Comparison of ENCODE assay signal across 11 cellular contexts in genomic region chrX:130770615-130771014, GRCh38.
DNase-seq lines count a peak whose midpoint lies in the region; ATAC-seq and TF ChIP-seq lines count a peak whose summit lies in the region.
"Had no signal": no experiment of that assay in that cellular context is flagged by ENCODE, and none has a peak within 500 bp of the region (broad histone marks: within the 10 kb centered on the region; RNA-seq: fewer than 3 reads in every experiment).

No MANE protein-coding gene starts in this region.

- H3K9ac ChIP-seq in GM23248: peak overlapping the region; percentile 31; the same call in 1 of the 2 replicates
- H3K9ac ChIP-seq in PC-3 (ENCODE audit: low read length): peak overlapping the region; percentile 67

- H2AFZ ChIP-seq in GM23248 (no peak overlapping the region), PC-3 (ENCODE audit: low read length) (no peak overlapping the region)

- no peaks in the 10 kb centered on the region for H3K9me2 ChIP-seq in GM23248 (ENCODE audit: insufficient read depth)
- H3K9me2 ChIP-seq in PC-3 (replicated peaks; ENCODE audit: low read length): no peaks in the 10 kb centered on the region

- ATAC-seq in PC-3 (peak; percentile 55), psoas muscle (peak; percentile 24 to 55 (median 41)), upper lobe of right lung (no peak)
- no peak for ATAC-seq in naive thymus-derived CD4-positive, alpha-beta T cell

- H3K27ac Mint-ChIP-seq in naive thymus-derived CD4-positive, alpha-beta T cell: no peak overlapping the region
- H3K27ac Mint-ChIP-seq: T-helper 2 cell treated with Interferon-gamma antibody and Interleukin-4, amounts not matched to agents 5 μg/mL and 100 μg/mL, for 36 hours had no signal

- H3K9me3 ChIP-seq in GM23248 (ENCODE audit: low read depth): no peaks in the 10 kb centered on the region
- H3K9me3 ChIP-seq in PC-3 (ENCODE audit: low read length): no peaks in the 10 kb centered on the region
- H3K9me3 ChIP-seq in psoas muscle: no peaks in the 10 kb centered on the region
- H3K9me3 ChIP-seq in esophagus squamous epithelium: no peaks in the 10 kb centered on the region
- H3K9me3 ChIP-seq in naive thymus-derived CD4-positive, alpha-beta T cell (ENCODE audit: control insufficient read depth in 2 of 3, low read length in 3 of 3): no peaks in the 10 kb centered on the region
- H3K9me3 ChIP-seq in upper lobe of right lung: no peaks in the 10 kb centered on the region

- 4 to 5% methylated on average over 3 of the region's 3 CpGs for WGBS in GM23248 (ENCODE audit: low coverage in 1 of 2, low lambda C conversion rate in 2 of 2, missing lambda C conversion rate in 2 of 2), 2 experiments
- WGBS in psoas muscle, 3 donors: 23 to 54% (median 39%) methylated on average over 3 of the region's 3 CpGs
- WGBS in esophagus squamous epithelium, 2 donors: 14 to 30% methylated on average over 1 to 3 of the region's 3 CpGs

- DNase-seq in GM23248: peak; percentile 81
- DNase-seq in PC-3: peak; percentile 89
- DNase-seq in dedifferentiated amniotic fluid mesenchymal stem cell (ENCODE audit: extremely low spot score): peak; percentile 17
- no peak for DNase-seq in psoas muscle
- DNase-seq in esophagus squamous epithelium (lab: John Stamatoyannopoulos, UW): no peak
- DNase-seq in NCI-H1092 treated with DMSO at 0.1 percent for 48 hours (lab: John Stamatoyannopoulos, UW): no peak
- no peak for DNase-seq in naive thymus-derived CD4-positive, alpha-beta T cell
- no peak for DNase-seq in upper lobe of right lung
- DNase-seq: stimulated activated CD4-positive, alpha-beta T cell treated with anti-CD3 and anti-CD28 coated beads, Interleukin-2, amount 100 ng/mL, for 24 hours had no signal

- peaks cover 23% of the 10 kb centered on the region for H3F3A ChIP-seq in GM23248 (ENCODE audit: insufficient read depth)
- H3F3A ChIP-seq in PC-3 (ENCODE audit: low read length, unreplicated experiment): peaks cover 16% of the 10 kb centered on the region

- intact Hi-C loops in PC-3 (cut with micrococcal nuclease) (loop anchor here (5.0 kb wide), 1 partner anchor 53 kb away; no protein-coding TSS in a partner anchor), psoas muscle (cut with DNase I) (no loop called here), esophagus squamous epithelium (cut with DNase I) (no loop called here), upper lobe of right lung (cut with DNase I) (no loop called here)
- intact Hi-C loops in naive thymus-derived CD4-positive, alpha-beta T cell (cut with micrococcal nuclease): no loop called here

- H3K9me3 Mint-ChIP-seq in naive thymus-derived CD4-positive, alpha-beta T cell: peaks cover 0 to 2% (median 0%) of the 10 kb centered on the region in 11 donors
- H3K9me3 Mint-ChIP-seq: nephron; T-helper 2 cell treated with Interferon-gamma antibody and Interleukin-4, amounts not matched to agents 5 μg/mL and 100 μg/mL, for 36 hours had no signal

- H3K27ac ChIP-seq in GM23248: peak overlapping the region; percentile 71
- peak overlapping the region; percentile 98 for H3K27ac ChIP-seq in PC-3 (ENCODE audit: low read length)
- H3K27ac ChIP-seq in psoas muscle: peak overlapping the region; percentile 70
- H3K27ac ChIP-seq in esophagus squamous epithelium: no peak overlapping the region
- no peak overlapping the region for H3K27ac ChIP-seq in naive thymus-derived CD4-positive, alpha-beta T cell (ENCODE audit: low read depth, low read length)
- H3K27ac ChIP-seq in upper lobe of right lung: no peak overlapping the region

- no peak for TF ChIP-seq POLR2A in esophagus squamous epithelium (IDR thresholded peaks at IDR 0.05)

- peaks cover 0 to 4% (median 0%) of the 10 kb centered on the region in 7 donors for H3K4me1 Mint-ChIP-seq in naive thymus-derived CD4-positive, alpha-beta T cell

- H3K4me2 ChIP-seq in GM23248 (ENCODE audit: unreplicated experiment) (peak overlapping the region; percentile 71), PC-3 (ENCODE audit: low read length) (peak overlapping the region; percentile 69)

- no TSS peak for BruUV-seq in PC-3 (replicated peaks; lab: Mats Ljungman, UMichigan)

- TF ChIP-seq CTCF in PC-3 (conservative IDR thresholded peaks at IDR 0.05; ENCODE audit: low read depth, low read length) (no peak), psoas muscle (IDR thresholded peaks at IDR 0.05) (no peak), esophagus squamous epithelium (IDR thresholded peaks at IDR 0.05) (no peak), upper lobe of right lung (IDR thresholded peaks at IDR 0.05) (no peak)

- H4K20me1 ChIP-seq in GM23248 (ENCODE audit: insufficient read depth) (no peaks in the 10 kb centered on the region), PC-3 (ENCODE audit: low read length) (no peaks in the 10 kb centered on the region)

- H3K4me3 Mint-ChIP-seq in naive thymus-derived CD4-positive, alpha-beta T cell: no peak overlapping the region
- H3K4me3 Mint-ChIP-seq: nephron; T-helper 2 cell treated with Interferon-gamma antibody and Interleukin-4, amounts not matched to agents 5 μg/mL and 100 μg/mL, for 36 hours had no signal

- H3K79me2 ChIP-seq in GM23248 (ENCODE audit: insufficient read depth): no peaks in the 10 kb centered on the region
- H3K79me2 ChIP-seq in PC-3 (ENCODE audit: low read length): no peaks in the 10 kb centered on the region

- H3K27me3 ChIP-seq in GM23248 (replicated peaks; ENCODE audit: insufficient read depth) (no peaks in the 10 kb centered on the region), PC-3 (ENCODE audit: low read length) (no peaks in the 10 kb centered on the region), psoas muscle (ENCODE audit: insufficient read depth in 3 of 3, low read length in 2 of 3) (no peaks in the 10 kb centered on the region), esophagus squamous epithelium (peaks cover 0 to 4% (median 0%) of the 10 kb centered on the region in 4 donors), upper lobe of right lung (no peaks in the 10 kb centered on the region)
- no peaks in the 10 kb centered on the region for H3K27me3 ChIP-seq in naive thymus-derived CD4-positive, alpha-beta T cell (ENCODE audit: control insufficient read depth in 2 of 2, insufficient read depth in 2 of 2, low read length in 2 of 2)

- POLR2A ChIA-PET in PC-3 (lab: Charles Lee; ENCODE audit: unreplicated experiment): no interaction called here
- POLR2A ChIA-PET in naive thymus-derived CD4-positive, alpha-beta T cell (lab: Charles Lee): no interaction called here

- H3K36me3 ChIP-seq in GM23248 (ENCODE audit: low read depth) (no peaks in the 10 kb centered on the region), PC-3 (ENCODE audit: low read depth, low read length) (no peaks in the 10 kb centered on the region), psoas muscle (ENCODE audit: insufficient read depth in 1 of 2, low read depth in 1 of 2) (no peaks in the 10 kb centered on the region), esophagus squamous epithelium (no peaks in the 10 kb centered on the region), upper lobe of right lung (no peaks in the 10 kb centered on the region)
- H3K36me3 ChIP-seq in naive thymus-derived CD4-positive, alpha-beta T cell (ENCODE audit: control insufficient read depth in 2 of 3, insufficient read depth in 3 of 3, low read length in 3 of 3): no peaks in the 10 kb centered on the region

- CTCF ChIA-PET in PC-3 (lab: Charles Lee): no interaction called here
- CTCF ChIA-PET in naive thymus-derived CD4-positive, alpha-beta T cell (lab: Charles Lee): no interaction called here

- H3K4me3 ChIP-seq in GM23248: no peak overlapping the region
- no peak overlapping the region for H3K4me3 ChIP-seq in PC-3 (ENCODE audit: low read length)
- H3K4me3 ChIP-seq in psoas muscle: no peak overlapping the region
- no peak overlapping the region for H3K4me3 ChIP-seq in esophagus squamous epithelium
- H3K4me3 ChIP-seq in naive thymus-derived CD4-positive, alpha-beta T cell (ENCODE audit: low read length): no peak overlapping the region
- no peak overlapping the region for H3K4me3 ChIP-seq in upper lobe of right lung

- no peaks in the 10 kb centered on the region for H3K27me3 Mint-ChIP-seq in naive thymus-derived CD4-positive, alpha-beta T cell

- H3K36me3 Mint-ChIP-seq in naive thymus-derived CD4-positive, alpha-beta T cell: peaks cover 0 to 15% (median 7%) of the 10 kb centered on the region in 5 donors

- in situ Hi-C loops in GM23248 (cut with MboI): no loop called here

- H3K4me1 ChIP-seq in GM23248 (ENCODE audit: insufficient read depth): peaks cover 26% of the 10 kb centered on the region
- peaks cover 40% of the 10 kb centered on the region for H3K4me1 ChIP-seq in PC-3 (ENCODE audit: insufficient read depth, low read length)
- peaks cover 18% of the 10 kb centered on the region for H3K4me1 ChIP-seq in psoas muscle
- H3K4me1 ChIP-seq in esophagus squamous epithelium: no peaks in the 10 kb centered on the region
- no peaks in the 10 kb centered on the region for H3K4me1 ChIP-seq in naive thymus-derived CD4-positive, alpha-beta T cell (ENCODE audit: control insufficient read depth in 2 of 2, insufficient read depth in 2 of 2, low read length in 2 of 2)
- no peaks in the 10 kb centered on the region for H3K4me1 ChIP-seq in upper lobe of right lung

Comparison
In these comparisons a context has a peak if more than half of its experiments do, and no peak if none do; other contexts are left out.
1. DNase-seq: peak in GM23248 (single experiment), PC-3 (single experiment) and dedifferentiated amniotic fluid mesenchymal stem cell (single experiment); none in psoas muscle (0 of 2), esophagus squamous epithelium (single experiment), NCI-H1092 treated with DMSO at 0.1 percent for 48 hours (single experiment), naive thymus-derived CD4-positive, alpha-beta T cell (0 of 9) and upper lobe of right lung (single experiment).
2. H3K27ac ChIP-seq: peak in GM23248 (single experiment), PC-3 (single experiment) and psoas muscle (single experiment); none in esophagus squamous epithelium (0 of 4), naive thymus-derived CD4-positive, alpha-beta T cell (single experiment) and upper lobe of right lung (single experiment).
3. ATAC-seq: peak in PC-3 (single experiment) and psoas muscle (4 of 4); none in naive thymus-derived CD4-positive, alpha-beta T cell (single experiment) and upper lobe of right lung (single experiment).